ENCODE assay signal across 19 cellular contexts in the genomic region with DNA sequence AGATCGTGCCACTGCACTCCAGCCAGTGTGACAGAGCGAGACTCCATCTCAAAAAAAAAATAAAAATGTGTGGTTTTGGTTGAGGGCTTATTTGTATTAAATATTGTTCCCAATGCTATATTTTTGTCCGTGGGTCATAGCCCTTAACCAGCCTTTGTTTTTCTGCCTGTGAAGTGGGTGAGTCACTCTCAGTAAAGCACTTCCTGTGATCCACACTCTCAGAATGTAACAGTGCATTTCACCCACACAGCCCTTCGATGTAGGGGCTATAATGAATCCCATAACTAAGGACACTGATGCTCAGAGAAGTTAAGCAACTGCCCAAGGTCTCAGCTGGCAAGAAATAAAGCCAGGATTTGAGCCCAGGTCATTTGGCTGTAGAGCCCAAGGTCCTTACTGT. TPM values are rescaled to one million over a fixed set of nuclear protein-coding genes. Genes with fewer than 3 reads are reported as not detected.
A peak's percentile ranks its signal among the peaks of the same experiment; 100 is the strongest.
DNase-seq lines count a peak whose midpoint lies in the region; ATAC-seq lines count a peak whose summit lies in the region.
"Had no signal": no experiment of that assay in that cellular context is flagged by ENCODE, and none has a peak within 500 bp of the region (broad histone marks: within the 10 kb centered on the region; RNA-seq: fewer than 3 reads in every experiment).

No MANE protein-coding gene starts in this region.

- H3K36me3 Mint-ChIP-seq in activated CD4-positive, alpha-beta T cell treated with anti-CD3 and anti-CD28 coated beads for 36 hours (ENCODE audit: low read depth): peaks cover 46% of the 10 kb centered on the region
- H3K36me3 Mint-ChIP-seq in activated naive CD8-positive, alpha-beta T cell treated with anti-CD3 and anti-CD28 coated beads for 36 hours: peaks cover 50% of the 10 kb centered on the region

- H3K27ac Mint-ChIP-seq in activated CD4-positive, alpha-beta T cell treated with anti-CD3 and anti-CD28 coated beads for 36 hours: no peak overlapping the region
- no peak overlapping the region for H3K27ac Mint-ChIP-seq in activated naive CD8-positive, alpha-beta T cell treated with anti-CD3 and anti-CD28 coated beads for 36 hours

- intact Hi-C loops in activated CD4-positive, alpha-beta T cell treated with anti-CD3 and anti-CD28 coated beads for 36 hours (cut with DNase I, micrococcal nuclease): no loop called here

- H3K4me3 Mint-ChIP-seq in activated CD4-positive, alpha-beta T cell treated with anti-CD3 and anti-CD28 coated beads for 36 hours: no peak overlapping the region
- peak overlapping the region; percentile 14 for H3K4me3 Mint-ChIP-seq in activated naive CD8-positive, alpha-beta T cell treated with anti-CD3 and anti-CD28 coated beads for 36 hours

- peak; percentile 13 for DNase-seq in activated CD4-positive, alpha-beta T cell treated with anti-CD3 and anti-CD28 coated beads for 36 hours
- no peak for DNase-seq in activated CD4-positive, alpha-beta T cell treated with anti-CD3 and anti-CD28 coated beads, Interleukin-2, amount 50 U/mL, for 1 hour
- peak; percentile 7 for DNase-seq in HK-2 (ENCODE audit: unreplicated experiment)
- DNase-seq in activated naive CD8-positive, alpha-beta T cell treated with anti-CD3 and anti-CD28 coated beads for 36 hours: no peak
- peak; percentile 69 for DNase-seq in iris pigment epithelial cell (ENCODE audit: low read depth)
- DNase-seq in amniotic stem cell (lab: John Stamatoyannopoulos, UW): no peak
- DNase-seq: C1 segment of cervical spinal cord, DMS79 treated with DMSO at 0.1 percent for 48 hours, glutamatergic neuron, islet precursor cell, KG1, mesendoderm, NCI-H1092, NCI-H2107, NCI-H69, SK-N-SH, uterus had no signal

- CTCF ChIA-PET in activated CD4-positive, alpha-beta T cell treated with anti-CD3 and anti-CD28 coated beads for 36 hours (lab: Charles Lee): no interaction called here

- peak; percentile 91 for ATAC-seq in activated CD4-positive, alpha-beta T cell treated with anti-CD3 and anti-CD28 coated beads for 36 hours
- no peak for ATAC-seq in HG03280 (IDR thresholded peaks at IDR 0.05; ENCODE audit: unreplicated experiment)
- no peak for ATAC-seq in GM18511 (IDR thresholded peaks at IDR 0.05; ENCODE audit: unreplicated experiment)

- POLR2A ChIA-PET in activated CD4-positive, alpha-beta T cell treated with anti-CD3 and anti-CD28 coated beads for 36 hours (lab: Charles Lee): no interaction called here

- H3K4me1 Mint-ChIP-seq in activated CD4-positive, alpha-beta T cell treated with anti-CD3 and anti-CD28 coated beads for 36 hours: peaks cover 22% of the 10 kb centered on the region
- peaks cover 15% of the 10 kb centered on the region for H3K4me1 Mint-ChIP-seq in activated naive CD8-positive, alpha-beta T cell treated with anti-CD3 and anti-CD28 coated beads for 36 hours

- no peaks in the 10 kb centered on the region for H3K27me3 Mint-ChIP-seq in activated CD4-positive, alpha-beta T cell treated with anti-CD3 and anti-CD28 coated beads for 36 hours
- no peaks in the 10 kb centered on the region for H3K27me3 Mint-ChIP-seq in activated naive CD8-positive, alpha-beta T cell treated with anti-CD3 and anti-CD28 coated beads for 36 hours

- H3K9me3 Mint-ChIP-seq in activated CD4-positive, alpha-beta T cell treated with anti-CD3 and anti-CD28 coated beads for 36 hours (ENCODE audit: low read depth): peaks cover 3% of the 10 kb centered on the region
- H3K9me3 Mint-ChIP-seq in activated naive CD8-positive, alpha-beta T cell treated with anti-CD3 and anti-CD28 coated beads for 36 hours: no peaks in the 10 kb centered on the region

RNA-seq across cellular contexts. Expression of a gene that starts 34.7 kb away (rescaled TPM):
- 10 to 100 TPM; 70.9 to 87.4 TPM for total RNA-seq in activated CD4-positive, alpha-beta T cell treated with anti-CD3 and anti-CD28 coated beads for 36 hours
- total RNA-seq in activated naive CD8-positive, alpha-beta T cell treated with anti-CD3 and anti-CD28 coated beads for 36 hours: 10 to 100 TPM; 94.3 to 95.8 TPM

RNA-seq across cellular contexts. Expression of a gene that starts 56.4 kb away (rescaled TPM):
- total RNA-seq in activated CD4-positive, alpha-beta T cell treated with anti-CD3 and anti-CD28 coated beads for 36 hours: 10 to 100 TPM; 23.9 to 28.3 TPM
- total RNA-seq in activated naive CD8-positive, alpha-beta T cell treated with anti-CD3 and anti-CD28 coated beads for 36 hours: 10 to 100 TPM; 28.9 to 32.5 TPM

Comparison
In these comparisons a context has a peak if more than half of its experiments do, and no peak if none do; other contexts are left out.
1. DNase-seq: peak in activated CD4-positive, alpha-beta T cell treated with anti-CD3 and anti-CD28 coated beads for 36 hours (single experiment), HK-2 (single experiment) and iris pigment epithelial cell (single experiment); none in activated CD4-positive, alpha-beta T cell treated with anti-CD3 and anti-CD28 coated beads, Interleukin-2, amount 50 U/mL, for 1 hour (single experiment), activated naive CD8-positive, alpha-beta T cell treated with anti-CD3 and anti-CD28 coated beads for 36 hours (single experiment) and amniotic stem cell (single experiment).